Comparison of ENCODE assay signal across 7 cellular contexts in the genomic region with DNA sequence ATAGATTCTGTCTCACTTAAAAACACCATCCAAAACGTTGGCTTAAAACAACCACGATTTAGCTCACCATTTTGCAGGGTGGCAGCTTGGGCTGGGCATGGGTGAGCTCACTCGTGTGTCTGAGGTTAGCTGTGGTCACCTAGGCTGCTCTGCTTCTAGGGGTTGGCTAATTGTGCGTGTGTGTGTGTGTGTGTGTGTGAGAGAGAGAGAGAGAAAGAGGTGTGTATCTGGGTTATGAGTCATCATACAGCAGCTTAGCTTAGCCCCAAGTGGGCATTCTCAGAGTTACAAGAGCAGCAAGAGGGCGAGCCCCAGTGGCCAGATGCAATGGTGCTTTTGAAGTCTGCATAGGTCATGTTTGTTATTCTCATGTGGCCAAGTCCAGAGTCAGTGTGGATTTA. TPM values are rescaled to one million over a fixed set of nuclear protein-coding genes. Genes with fewer than 3 reads are reported as not detected.
A peak's percentile ranks its signal among the peaks of the same experiment; 100 is the strongest.
DNase-seq lines count a peak whose midpoint lies in the region; ATAC-seq and TF ChIP-seq lines count a peak whose summit lies in the region.

No MANE protein-coding gene starts in this region.

- ATAC-seq in GM23338 = peak; percentile 55
- peak; percentile 92 for ATAC-seq in esophagus mucosa

- H3K4me2 ChIP-seq in GM23338 = no peak overlapping the region

- H3K4me3 ChIP-seq in GM12875 (ENCODE audit: low read depth, low read length) (no peak overlapping the region), GM23338 (no peak overlapping the region)

- H3K27me3 Mint-ChIP-seq in GM23338 (ENCODE audit: insufficient read depth, low read depth, poor library complexity) = peaks cover 2% of the 10 kb centered on the region

- H4K20me1 ChIP-seq in GM23338 (replicated peaks; ENCODE audit: insufficient read depth) = peaks cover 11% of the 10 kb centered on the region; the same call in 1 of the 2 replicates

- no peak overlapping the region for H2AFZ ChIP-seq in GM23338

- peaks cover 6% of the 10 kb centered on the region; the same call in 1 of the 2 replicates for H3K4me1 ChIP-seq in GM23338 (ENCODE audit: insufficient read depth)

- DNase-seq in GM23338 (ENCODE audit: low spot score) = peak; percentile 26
- peak; percentile 93 for DNase-seq in LHCN-M2 (ENCODE audit: low read depth)
- DNase-seq in activated CD4-positive, CD25-positive, alpha-beta regulatory T cell treated with anti-CD3 and anti-CD28 coated beads, Interleukin-2, amount 50 U/mL, for 72 hours = peak; percentile 31
- DNase-seq in stimulated activated CD4-positive, alpha-beta T cell treated with anti-CD3 and anti-CD28 coated beads, TNF-alpha, amount 100 ng/mL, for 48 hours (ENCODE audit: low read depth in 3 of 3) = peak in 2 of 3 donors; percentile 12 to 33
- DNase-seq in DMS79 (lab: John Stamatoyannopoulos, UW) = no peak

- 0 out of 2 replicates have a peak, but pooled peaks have one; percentile 15 for TF ChIP-seq CTCF in GM12875 (IDR thresholded peaks at IDR 0.05; ENCODE audit: borderline replicate concordance, insufficient read depth, low read depth, low read length)
- TF ChIP-seq CTCF in GM23338 (conservative IDR thresholded peaks at IDR 0.05; ENCODE audit: low read depth in 2 of 2) = peak in 1 of 2 experiments; percentile 23; a peak in 2 of 4 replicates

- H3K79me2 ChIP-seq in GM23338 (replicated peaks; ENCODE audit: insufficient read depth) = peaks cover 26% of the 10 kb centered on the region

- H3K27me3 ChIP-seq in GM23338 (ENCODE audit: insufficient read depth) = no peaks in the 10 kb centered on the region

- peak overlapping the region; percentile 81 for H3K27ac Mint-ChIP-seq in GM23338

- H3F3A ChIP-seq in GM23338 (replicated peaks; ENCODE audit: low read depth) = 0 out of 2 replicates have a peak, but pooled peaks cover 4% of the 10 kb centered on the region

- no peaks in the 10 kb centered on the region; the same call in 1 of the 2 replicates for H3K9me2 ChIP-seq in GM23338 (ENCODE audit: insufficient read depth)

- H3K36me3 ChIP-seq in GM23338 (ENCODE audit: insufficient read depth) = no peaks in the 10 kb centered on the region

- peak overlapping the region; percentile 39; the same call in 1 of the 2 replicates for H3K27ac ChIP-seq in GM23338 (ENCODE audit: low read depth)

- peaks cover 23% of the 10 kb centered on the region for H3K4me1 Mint-ChIP-seq in GM23338

- no peak overlapping the region for H3K4me3 Mint-ChIP-seq in GM23338

- no peaks in the 10 kb centered on the region for H3K9me3 Mint-ChIP-seq in GM23338

- H3K36me3 Mint-ChIP-seq in GM23338 (ENCODE audit: low read depth) = peaks cover 22% of the 10 kb centered on the region; the same call in 2 of the 3 replicates

TF ChIP-seq in GM23338, 12 proteins besides CTCF, POLR2A, EP300 and RAD21 (continues in another document):
- TF ChIP-seq CREB1 (CRISPR knock-in tag; IDR thresholded peaks at IDR 0.05; ENCODE audit: low read depth) (no peak), EZH2 (IDR thresholded peaks at IDR 0.05; ENCODE audit: low read depth, unreplicated experiment) (no peak), JUNB (IDR thresholded peaks at IDR 0.05; ENCODE audit: unreplicated experiment) (no peak)
- TF ChIP-seq, protein P1, sequence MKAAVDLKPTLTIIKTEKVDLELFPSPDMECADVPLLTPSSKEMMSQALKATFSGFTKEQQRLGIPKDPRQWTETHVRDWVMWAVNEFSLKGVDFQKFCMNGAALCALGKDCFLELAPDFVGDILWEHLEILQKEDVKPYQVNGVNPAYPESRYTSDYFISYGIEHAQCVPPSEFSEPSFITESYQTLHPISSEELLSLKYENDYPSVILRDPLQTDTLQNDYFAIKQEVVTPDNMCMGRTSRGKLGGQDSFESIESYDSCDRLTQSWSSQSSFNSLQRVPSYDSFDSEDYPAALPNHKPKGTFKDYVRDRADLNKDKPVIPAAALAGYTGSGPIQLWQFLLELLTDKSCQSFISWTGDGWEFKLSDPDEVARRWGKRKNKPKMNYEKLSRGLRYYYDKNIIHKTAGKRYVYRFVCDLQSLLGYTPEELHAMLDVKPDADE (IDR thresholded peaks at IDR 0.05) = no peak
- TF ChIP-seq, protein P2, sequence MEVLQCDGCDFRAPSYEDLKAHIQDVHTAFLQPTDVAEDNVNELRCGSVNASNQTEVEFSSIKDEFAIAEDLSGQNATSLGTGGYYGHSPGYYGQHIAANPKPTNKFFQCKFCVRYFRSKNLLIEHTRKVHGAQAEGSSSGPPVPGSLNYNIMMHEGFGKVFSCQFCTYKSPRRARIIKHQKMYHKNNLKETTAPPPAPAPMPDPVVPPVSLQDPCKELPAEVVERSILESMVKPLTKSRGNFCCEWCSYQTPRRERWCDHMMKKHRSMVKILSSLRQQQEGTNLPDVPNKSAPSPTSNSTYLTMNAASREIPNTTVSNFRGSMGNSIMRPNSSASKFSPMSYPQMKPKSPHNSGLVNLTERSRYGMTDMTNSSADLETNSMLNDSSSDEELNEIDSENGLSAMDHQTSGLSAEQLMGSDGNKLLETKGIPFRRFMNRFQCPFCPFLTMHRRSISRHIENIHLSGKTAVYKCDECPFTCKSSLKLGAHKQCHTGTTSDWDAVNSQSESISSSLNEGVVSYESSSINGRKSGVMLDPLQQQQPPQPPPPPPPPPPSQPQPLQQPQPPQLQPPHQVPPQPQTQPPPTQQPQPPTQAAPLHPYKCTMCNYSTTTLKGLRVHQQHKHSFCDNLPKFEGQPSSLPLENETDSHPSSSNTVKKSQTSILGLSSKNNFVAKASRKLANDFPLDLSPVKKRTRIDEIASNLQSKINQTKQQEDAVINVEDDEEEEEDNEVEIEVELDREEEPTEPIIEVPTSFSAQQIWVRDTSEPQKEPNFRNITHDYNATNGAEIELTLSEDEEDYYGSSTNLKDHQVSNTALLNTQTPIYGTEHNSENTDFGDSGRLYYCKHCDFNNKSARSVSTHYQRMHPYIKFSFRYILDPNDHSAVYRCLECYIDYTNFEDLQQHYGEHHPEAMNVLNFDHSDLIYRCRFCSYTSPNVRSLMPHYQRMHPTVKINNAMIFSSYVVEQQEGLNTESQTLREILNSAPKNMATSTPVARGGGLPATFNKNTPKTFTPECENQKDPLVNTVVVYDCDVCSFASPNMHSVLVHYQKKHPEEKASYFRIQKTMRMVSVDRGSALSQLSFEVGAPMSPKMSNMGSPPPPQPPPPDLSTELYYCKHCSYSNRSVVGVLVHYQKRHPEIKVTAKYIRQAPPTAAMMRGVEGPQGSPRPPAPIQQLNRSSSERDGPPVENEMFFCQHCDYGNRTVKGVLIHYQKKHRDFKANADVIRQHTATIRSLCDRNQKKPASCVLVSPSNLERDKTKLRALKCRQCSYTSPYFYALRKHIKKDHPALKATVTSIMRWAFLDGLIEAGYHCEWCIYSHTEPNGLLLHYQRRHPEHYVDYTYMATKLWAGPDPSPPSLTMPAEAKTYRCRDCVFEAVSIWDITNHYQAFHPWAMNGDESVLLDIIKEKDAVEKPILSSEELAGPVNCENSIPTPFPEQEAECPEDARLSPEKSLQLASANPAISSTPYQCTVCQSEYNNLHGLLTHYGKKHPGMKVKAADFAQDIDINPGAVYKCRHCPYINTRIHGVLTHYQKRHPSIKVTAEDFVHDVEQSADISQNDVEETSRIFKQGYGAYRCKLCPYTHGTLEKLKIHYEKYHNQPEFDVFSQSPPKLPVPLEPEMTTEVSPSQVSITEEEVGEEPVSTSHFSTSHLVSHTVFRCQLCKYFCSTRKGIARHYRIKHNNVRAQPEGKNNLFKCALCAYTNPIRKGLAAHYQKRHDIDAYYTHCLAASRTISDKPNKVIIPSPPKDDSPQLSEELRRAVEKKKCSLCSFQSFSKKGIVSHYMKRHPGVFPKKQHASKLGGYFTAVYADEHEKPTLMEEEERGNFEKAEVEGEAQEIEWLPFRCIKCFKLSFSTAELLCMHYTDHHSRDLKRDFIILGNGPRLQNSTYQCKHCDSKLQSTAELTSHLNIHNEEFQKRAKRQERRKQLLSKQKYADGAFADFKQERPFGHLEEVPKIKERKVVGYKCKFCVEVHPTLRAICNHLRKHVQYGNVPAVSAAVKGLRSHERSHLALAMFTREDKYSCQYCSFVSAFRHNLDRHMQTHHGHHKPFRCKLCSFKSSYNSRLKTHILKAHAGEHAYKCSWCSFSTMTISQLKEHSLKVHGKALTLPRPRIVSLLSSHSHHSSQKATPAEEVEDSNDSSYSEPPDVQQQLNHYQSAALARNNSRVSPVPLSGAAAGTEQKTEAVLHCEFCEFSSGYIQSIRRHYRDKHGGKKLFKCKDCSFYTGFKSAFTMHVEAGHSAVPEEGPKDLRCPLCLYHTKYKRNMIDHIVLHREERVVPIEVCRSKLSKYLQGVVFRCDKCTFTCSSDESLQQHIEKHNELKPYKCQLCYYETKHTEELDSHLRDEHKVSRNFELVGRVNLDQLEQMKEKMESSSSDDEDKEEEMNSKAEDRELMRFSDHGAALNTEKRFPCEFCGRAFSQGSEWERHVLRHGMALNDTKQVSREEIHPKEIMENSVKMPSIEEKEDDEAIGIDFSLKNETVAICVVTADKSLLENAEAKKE (CRISPR knock-in tag; IDR thresholded peaks at IDR 0.05) = no peak

RNA-seq across cellular contexts. Expression of a gene that starts 6.0 kb away (rescaled TPM):
- 12.9 and 13.9 TPM in 2 replicates for total RNA-seq in GM23338 (2014; rRNA removed; shearing (Covaris generic))
- polyA plus RNA-seq in GM23338 (2016; fragmentation: Nextera tagmentation; extraction: Ambion mirVana) = 4.6 and 4.7 TPM in 2 replicates
- 18.3 and 19.0 TPM in 2 replicates for total RNA-seq in LHCN-M2 (2014; rRNA removed)
- polyA plus RNA-seq in LHCN-M2 (2012) = 11.5 TPM
- 8.0 TPM for total RNA-seq in esophagus mucosa

RNA-seq across cellular contexts. Expression of a gene that starts 35.5 kb away (rescaled TPM):
- 1.0 and 1.9 TPM in 2 replicates for total RNA-seq in GM23338 (2014; rRNA removed; shearing (Covaris generic))
- polyA plus RNA-seq in GM23338 (2016; fragmentation: Nextera tagmentation; extraction: Ambion mirVana) = 1.7 and 1.9 TPM in 2 replicates
- total RNA-seq in LHCN-M2 (2014; rRNA removed) (not detected in 2 replicates), esophagus mucosa (1.5 TPM)
- 0.16 TPM for polyA plus RNA-seq in LHCN-M2 (2012)
